ENCODE assay signal across 16 cellular contexts in the genomic region with DNA sequence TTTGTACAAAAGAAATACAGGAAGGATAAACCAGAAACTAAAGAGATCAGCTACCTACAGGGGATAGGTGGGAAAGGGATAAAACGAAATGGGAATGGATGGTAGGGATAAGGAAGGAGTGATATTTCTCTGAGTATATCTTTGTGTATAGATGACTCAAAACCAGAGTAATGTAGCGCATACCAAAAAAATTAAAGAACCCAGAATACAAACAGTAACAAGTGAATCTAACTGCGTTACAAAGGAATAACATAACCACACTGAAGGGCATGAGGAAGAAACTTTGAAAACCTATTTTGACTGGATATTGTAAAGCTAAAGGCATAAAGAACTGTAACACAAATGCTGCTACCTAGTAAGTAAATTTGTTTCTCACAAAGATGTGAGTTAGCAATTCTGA.
"Had no signal": no experiment of that assay in that cellular context is flagged by ENCODE, and none has a peak within 500 bp of the region (broad histone marks: within the 10 kb centered on the region; RNA-seq: fewer than 3 reads in every experiment).

No MANE protein-coding gene starts in this region.

- H3K4me3 ChIP-seq: heart left ventricle, right atrium auricular region, tibial artery, uterus had no signal

- H3K27me3 ChIP-seq: heart left ventricle, right atrium auricular region, tibial artery, uterus had no signal

- H3K27me3 Mint-ChIP-seq: activated CD8-positive, alpha-beta T cell treated with anti-CD3 and anti-CD28 coated beads for 36 hours had no signal

- DNase-seq: activated CD4-positive, alpha-beta T cell treated with anti-CD3 and anti-CD28 coated beads for 4 hours; activated CD8-positive, alpha-beta memory T cell treated with anti-CD3 and anti-CD28 coated beads, Interleukin-2, amount 50 U/mL, for 4 hours; activated CD8-positive, alpha-beta T cell treated with anti-CD3 and anti-CD28 coated beads for 36 hours; activated naive CD4-positive, alpha-beta T cell treated with anti-CD3 and anti-CD28 coated beads for 36 hours; heart left ventricle; islet precursor cell; mesendoderm; posterior cingulate gyrus; small intestine; tibial artery; uterus had no signal

- H3K36me3 ChIP-seq: right atrium auricular region, tibial artery, uterus had no signal

- H3K36me3 Mint-ChIP-seq: stimulated activated effector memory CD8-positive, alpha-beta T cell treated with anti-CD3 and anti-CD28 coated beads, Interleukin-12 subunit alpha, Interleukin-12 subunit beta, amount 100 ng/mL, for 72 hours had no signal

- H3K27ac ChIP-seq: heart left ventricle, tibial artery, uterus, VCaP had no signal

- H3K4me3 Mint-ChIP-seq: activated CD8-positive, alpha-beta T cell treated with anti-CD3 and anti-CD28 coated beads for 36 hours; activated naive CD4-positive, alpha-beta T cell treated with anti-CD3 and anti-CD28 coated beads for 36 hours; activated T-helper 1 cell treated with anti-CD3 and anti-CD28 coated beads, Interleukin-12 subunit alpha, Interleukin-12 subunit beta, Interleukin-2, Interleukin-4 antibody, amounts not matched to agents 30 ng/mL and 10 ng/mL and 1 ng/mL, durations not matched to agents 14 hours and 24 hours and 36 hours; stimulated activated effector memory CD8-positive, alpha-beta T cell treated with anti-CD3 and anti-CD28 coated beads, Interleukin-12 subunit alpha, Interleukin-12 subunit beta, amount 100 ng/mL, for 72 hours had no signal

- H3K9me3 ChIP-seq: heart left ventricle, right atrium auricular region, tibial artery, uterus had no signal

- H3K27ac Mint-ChIP-seq: activated CD8-positive, alpha-beta T cell treated with anti-CD3 and anti-CD28 coated beads for 36 hours; activated naive CD4-positive, alpha-beta T cell treated with anti-CD3 and anti-CD28 coated beads for 36 hours; activated T-helper 1 cell treated with anti-CD3 and anti-CD28 coated beads, Interleukin-12 subunit alpha, Interleukin-12 subunit beta, Interleukin-2, Interleukin-4 antibody, amounts not matched to agents 30 ng/mL and 10 ng/mL and 1 ng/mL, durations not matched to agents 14 hours and 24 hours and 36 hours; stimulated activated effector memory CD8-positive, alpha-beta T cell treated with anti-CD3 and anti-CD28 coated beads, Interleukin-12 subunit alpha, Interleukin-12 subunit beta, amount 100 ng/mL, for 72 hours had no signal

- ATAC-seq: activated CD8-positive, alpha-beta T cell treated with anti-CD3 and anti-CD28 coated beads for 36 hours; heart left ventricle; left lobe of liver; stimulated activated effector memory CD8-positive, alpha-beta T cell treated with anti-CD3 and anti-CD28 coated beads, Interleukin-12 subunit alpha, Interleukin-12 subunit beta, amount 100 ng/mL, for 72 hours had no signal

- H3K9me3 Mint-ChIP-seq: activated CD8-positive, alpha-beta T cell treated with anti-CD3 and anti-CD28 coated beads for 36 hours; activated naive CD4-positive, alpha-beta T cell treated with anti-CD3 and anti-CD28 coated beads for 36 hours; activated T-helper 1 cell treated with anti-CD3 and anti-CD28 coated beads, Interleukin-12 subunit alpha, Interleukin-12 subunit beta, Interleukin-2, Interleukin-4 antibody, amounts not matched to agents 30 ng/mL and 10 ng/mL and 1 ng/mL, durations not matched to agents 14 hours and 24 hours and 36 hours; stimulated activated effector memory CD8-positive, alpha-beta T cell treated with anti-CD3 and anti-CD28 coated beads, Interleukin-12 subunit alpha, Interleukin-12 subunit beta, amount 100 ng/mL, for 72 hours had no signal
